In genomic region chr16:79644977-79645667, GRCh38 we compare ENCODE assay signal across 14 cellular contexts.
"Had no signal": no experiment of that assay in that cellular context is flagged by ENCODE, and none has a peak within 500 bp of the region (broad histone marks: within the 10 kb centered on the region; RNA-seq: fewer than 3 reads in every experiment).

No MANE protein-coding gene starts in this region.

- ATAC-seq: upper lobe of right lung had no signal

- H3K4me1 ChIP-seq: adrenal gland, upper lobe of right lung had no signal

- H3K4me3 ChIP-seq: adrenal gland, left ventricle myocardium inferior, upper lobe of right lung had no signal

- H3K27me3 ChIP-seq: adrenal gland, upper lobe of right lung had no signal

- H3K36me3 ChIP-seq: adrenal gland, left ventricle myocardium inferior, upper lobe of right lung had no signal

- H3K27ac Mint-ChIP-seq: activated B cell treated with CpG ODN at 0.5 μM for 24 hours; activated CD4-positive, alpha-beta T cell treated with anti-CD3 and anti-CD28 coated beads, Interleukin-2, amount 10 ng/mL, durations not matched to agents 24 days and 14 days; activated naive CD4-positive, alpha-beta T cell treated with anti-CD3 and anti-CD28 coated beads, Interleukin-2, amount 10 ng/mL, durations not matched to agents 7 days and 5 days; immature natural killer cell; stimulated activated naive CD8-positive, alpha-beta T cell treated with anti-CD3 and anti-CD28 coated beads, Interleukin-15, Interleukin-2, amounts not matched to agents 100 ng/mL and 50 ng/mL, for 24 hours had no signal

- H3K27ac ChIP-seq: adrenal gland, left ventricle myocardium inferior, upper lobe of right lung had no signal

- H3K36me3 Mint-ChIP-seq: immature natural killer cell had no signal

- H3K27me3 Mint-ChIP-seq: central memory CD8-positive, alpha-beta T cell had no signal

- H3K4me1 Mint-ChIP-seq: activated B cell treated with CpG ODN at 0.5 μM for 24 hours had no signal

- H3K9me3 ChIP-seq: adrenal gland, left ventricle myocardium inferior, upper lobe of right lung had no signal

- DNase-seq: activated B cell treated with CpG ODN at 0.5 μM for 24 hours; activated CD4-positive, alpha-beta T cell treated with anti-CD3 and anti-CD28 coated beads, Interleukin-2, amount 10 ng/mL, durations not matched to agents 24 days and 14 days; activated naive CD4-positive, alpha-beta T cell treated with anti-CD3 and anti-CD28 coated beads, Interleukin-2, amount 10 ng/mL, durations not matched to agents 7 days and 5 days; adrenal gland; cortex of kidney; effector CD8-positive, alpha-beta T cell; erythroblast; immature natural killer cell; left ventricle myocardium inferior; stimulated activated CD4-positive, alpha-beta T cell treated with anti-CD3 and anti-CD28 coated beads, Interleukin-15, amount 100 ng/mL, for 24 hours; stimulated activated CD4-positive, alpha-beta T cell treated with anti-CD3 and anti-CD28 coated beads, Interleukin-4, amount 100 ng/mL, for 24 hours; upper lobe of right lung had no signal

- H3K9me3 Mint-ChIP-seq: activated B cell treated with CpG ODN at 0.5 μM for 24 hours; activated naive CD4-positive, alpha-beta T cell treated with anti-CD3 and anti-CD28 coated beads, Interleukin-2, amount 10 ng/mL, durations not matched to agents 7 days and 5 days; central memory CD8-positive, alpha-beta T cell; immature natural killer cell; stimulated activated naive CD8-positive, alpha-beta T cell treated with anti-CD3 and anti-CD28 coated beads, Interleukin-15, Interleukin-2, amounts not matched to agents 100 ng/mL and 50 ng/mL, for 24 hours had no signal

- H3K4me3 Mint-ChIP-seq: activated B cell treated with CpG ODN at 0.5 μM for 24 hours; activated CD4-positive, alpha-beta T cell treated with anti-CD3 and anti-CD28 coated beads, Interleukin-2, amount 10 ng/mL, durations not matched to agents 24 days and 14 days; activated naive CD4-positive, alpha-beta T cell treated with anti-CD3 and anti-CD28 coated beads, Interleukin-2, amount 10 ng/mL, durations not matched to agents 7 days and 5 days; central memory CD8-positive, alpha-beta T cell; immature natural killer cell; stimulated activated naive CD8-positive, alpha-beta T cell treated with anti-CD3 and anti-CD28 coated beads, Interleukin-15, Interleukin-2, amounts not matched to agents 100 ng/mL and 50 ng/mL, for 24 hours had no signal
